8 cellular contexts compared by ENCODE assay signal in the genomic region with DNA sequence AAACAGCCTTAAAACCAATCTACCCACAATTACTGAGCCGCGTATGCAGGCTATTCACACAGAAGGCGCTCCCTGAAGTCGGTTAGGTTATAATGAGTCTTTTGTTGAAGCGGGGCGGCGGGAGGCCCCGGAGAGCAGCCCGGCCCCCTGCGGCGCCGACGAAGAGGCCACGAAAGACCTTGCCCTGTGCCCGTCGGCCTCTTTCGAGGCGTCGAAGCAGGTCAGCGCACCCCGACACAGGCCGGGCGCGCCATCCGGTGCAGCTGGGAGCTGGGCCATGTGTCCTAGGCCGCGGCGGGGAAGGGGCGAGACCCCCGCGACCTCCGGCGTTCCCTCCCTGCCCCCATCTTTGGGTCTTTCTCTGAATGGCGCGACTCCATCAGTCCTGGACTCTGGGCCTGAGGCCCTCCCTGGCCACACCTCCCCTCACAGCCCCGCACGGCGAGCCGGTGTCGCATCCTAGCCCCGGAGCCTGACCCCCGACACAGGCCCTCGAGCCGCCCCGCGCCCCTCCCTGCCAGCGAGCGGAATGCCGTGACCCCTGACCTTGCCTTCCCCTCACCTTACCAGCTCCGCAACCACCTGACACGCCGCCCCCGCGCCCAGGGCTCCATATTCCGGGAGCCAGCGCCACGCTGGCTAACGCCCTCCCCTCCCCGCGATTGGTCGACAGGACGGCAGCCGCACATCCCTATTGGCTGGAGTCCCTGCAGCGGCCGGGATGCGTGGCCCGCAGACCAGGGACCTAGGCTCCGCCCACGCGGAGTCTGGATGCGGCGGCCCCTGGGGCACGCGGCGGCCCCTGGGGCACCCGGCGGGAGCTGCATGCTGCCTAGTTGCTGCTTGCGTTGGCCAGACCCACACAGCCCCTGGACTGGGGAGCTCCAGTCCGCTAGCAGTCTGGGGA.
A peak's percentile ranks its signal among the peaks of the same experiment; 100 is the strongest.
DNase-seq lines count a peak whose midpoint lies in the region; ATAC-seq and TF ChIP-seq lines count a peak whose summit lies in the region.

A gene (minus strand): TSS at position 637 of the 907 bp plus-strand sequence. CDS start 15,656 bp downstream, outside the sequence.

- H3K9me3 Mint-ChIP-seq in central memory CD8-positive, alpha-beta T cell = no peaks in the 10 kb centered on the region

- H3K4me3 Mint-ChIP-seq in central memory CD8-positive, alpha-beta T cell = peak within 1 kb of the TSS; percentile 95

- peak within 1 kb of the TSS; percentile 97 for H3K27ac Mint-ChIP-seq in central memory CD8-positive, alpha-beta T cell (ENCODE audit: low read depth)

- peak within 1 kb of the TSS; percentile 79 for H3K4me3 ChIP-seq in AG10803 (ENCODE audit: low read length)

- H3K27me3 Mint-ChIP-seq in central memory CD8-positive, alpha-beta T cell = peaks cover 10% of the 10 kb centered on the region

- H3K36me3 Mint-ChIP-seq in central memory CD8-positive, alpha-beta T cell (ENCODE audit: insufficient read depth) = peaks cover 8% of the 10 kb centered on the region

- peaks cover 43% of the 10 kb centered on the region for H3K4me1 Mint-ChIP-seq in central memory CD8-positive, alpha-beta T cell

- ATAC-seq in GM19035 (IDR thresholded peaks at IDR 0.05; ENCODE audit: unreplicated experiment) (peak; percentile 84), HG03354 (IDR thresholded peaks at IDR 0.05; ENCODE audit: poor library complexity, severe bottlenecking, unreplicated experiment) (peak; percentile 91)
- ATAC-seq in activated CD4-positive, CD25-positive, alpha-beta regulatory T cell treated with anti-CD3 and anti-CD28 coated beads, Interleukin-2, amount 50 U/mL, for 24 hours = peak; percentile 80 to 82
- ATAC-seq in central memory CD8-positive, alpha-beta T cell (replicated peaks; ENCODE audit: extremely low read depth, poor library complexity, severe bottlenecking) = peak; percentile 88

- TF ChIP-seq CTCF in AG10803 (conservative IDR thresholded peaks at IDR 0.05; ENCODE audit: low read length) = no peak

- DNase-seq in AG10803 (ENCODE audit: low read depth) (peak; percentile 91), NCI-H446 treated with DMSO at 0.1 percent for 48 hours (lab: John Stamatoyannopoulos, UW) (peak; percentile 81), islet precursor cell (peak; percentile 100)
- peak; percentile 72 to 80 for DNase-seq in central memory CD8-positive, alpha-beta T cell (ENCODE audit: low spot score in 2 of 2)
- peak; percentile 90 for DNase-seq in stimulated activated CD4-positive, alpha-beta T cell treated with anti-CD3 and anti-CD28 coated beads, Interleukin-12 subunit alpha, Interleukin-12 subunit beta, amount 100 ng/mL, for 4 hours

Comparison
In these comparisons a context has a peak if more than half of its experiments do, and no peak if none do; other contexts are left out.
1. Peak in every context shown above with its lines: DNase-seq, ATAC-seq and H3K4me3 ChIP-seq.